8 cellular contexts compared by ENCODE assay signal in the genomic region with DNA sequence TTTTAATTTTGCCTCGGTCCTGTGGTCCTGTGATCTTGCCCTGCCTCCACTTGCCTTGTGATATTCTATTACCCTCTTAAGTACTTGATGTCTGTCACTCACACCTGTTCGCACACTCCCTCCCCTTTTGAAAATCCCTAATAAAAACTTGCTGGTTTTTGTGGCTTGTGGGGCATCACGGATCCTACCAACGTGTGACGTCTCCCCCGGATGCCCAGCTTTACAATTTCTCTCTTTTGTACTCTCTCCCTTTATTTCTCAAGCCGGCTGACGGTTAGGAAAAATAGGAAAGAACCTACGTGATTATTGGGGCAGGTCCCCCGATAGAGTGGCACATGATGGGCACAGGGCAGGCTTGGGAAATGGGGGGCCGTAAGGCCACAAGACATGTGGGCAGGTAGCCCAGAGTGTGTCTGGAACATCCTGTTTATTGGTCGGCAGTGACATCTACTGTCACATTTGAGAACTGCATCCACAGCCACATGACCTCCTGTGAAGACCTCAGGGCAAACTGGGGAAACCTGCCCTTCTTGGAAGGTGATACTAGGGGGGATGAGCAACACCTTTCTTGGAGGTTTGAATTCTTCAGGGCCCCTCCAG. TPM values are rescaled to one million over a fixed set of nuclear protein-coding genes. Genes with fewer than 3 reads are reported as not detected.
DNase-seq lines count a peak whose midpoint lies in the region; ATAC-seq and TF ChIP-seq lines count a peak whose summit lies in the region.
"Not testable (repeated sequence)": the region's sequence is repeated elsewhere in the genome, so short reads cannot be mapped to it uniquely, and the experiment has no call there.

No MANE protein-coding gene starts in this region.

- not testable (repeated sequence) for H3K9ac ChIP-seq in DND-41 (ENCODE audit: low read depth, low read length)

- H3K9me3 ChIP-seq in DND-41 (ENCODE audit: insufficient read depth, low read length, severe bottlenecking); OCI-LY7 (ENCODE audit: low read length); iPS DF 6.9 (ENCODE audit: control insufficient read depth, insufficient read depth, low read length); prostate gland: not testable (repeated sequence)

- intact Hi-C loops in OCI-LY7 (cut with micrococcal nuclease; ENCODE audit: unreplicated experiment) (loop anchor here (5.0 kb wide), 1 partner anchor 94 kb away; no protein-coding TSS in a partner anchor), prostate gland (cut with DNase I) (loop anchor here (10.0 kb wide), 1 partner anchor 208 kb away; no protein-coding TSS in a partner anchor)
- intact Hi-C loops in activated CD8-positive, alpha-beta T cell treated with anti-CD3 and anti-CD28 coated beads for 36 hours (cut with micrococcal nuclease) = not testable (repeated sequence)

- H3K27ac Mint-ChIP-seq in activated CD8-positive, alpha-beta T cell treated with anti-CD3 and anti-CD28 coated beads for 36 hours = not testable (repeated sequence)

- BruUV-seq in OCI-LY7 (replicated peaks; lab: Mats Ljungman, UMichigan) = not testable (repeated sequence)

- DNase-seq in DND-41 (peak; percentile 78), KG1 (lab: John Stamatoyannopoulos, UW) (peak; percentile 92), OCI-LY7 (ENCODE audit: low spot score) (peak; percentile 80), cerebellar cortex (ENCODE audit: low spot score) (peak; percentile 80), iPS DF 6.9 (ENCODE audit: low read depth, low spot score) (peak; percentile 70), prostate gland (ENCODE audit: low spot score) (peak; percentile 86), stromal cell of bone marrow (ENCODE audit: low read depth) (peak; percentile 38)
- peak; percentile 91 for DNase-seq in activated CD8-positive, alpha-beta T cell treated with anti-CD3 and anti-CD28 coated beads for 36 hours

- H3K9me3 Mint-ChIP-seq in activated CD8-positive, alpha-beta T cell treated with anti-CD3 and anti-CD28 coated beads for 36 hours = not testable (repeated sequence)

- not testable (repeated sequence) for H3K4me3 ChIP-seq in DND-41 (ENCODE audit: low read depth in 1 of 2, low read length in 2 of 2); OCI-LY7 (ENCODE audit: low read depth, low read length, poor library complexity, severe bottlenecking); iPS DF 6.9 (ENCODE audit: low read length); prostate gland

- ATAC-seq in DND-41 (ENCODE audit: insufficient read depth, low read depth) = peak; percentile 97
- ATAC-seq in activated CD8-positive, alpha-beta T cell treated with anti-CD3 and anti-CD28 coated beads for 36 hours = peak; percentile 97

- not testable (repeated sequence) for H3K27me3 ChIP-seq in DND-41 (ENCODE audit: insufficient read depth, low read length, poor library complexity); iPS DF 6.9 (ENCODE audit: control insufficient read depth, insufficient read depth, low read length); prostate gland (replicated peaks; ENCODE audit: insufficient read depth)

- not testable (repeated sequence) for H3K4me1 Mint-ChIP-seq in activated CD8-positive, alpha-beta T cell treated with anti-CD3 and anti-CD28 coated beads for 36 hours (ENCODE audit: low read depth)

- TF ChIP-seq CTCF in DND-41 (IDR thresholded peaks at IDR 0.05; ENCODE audit: borderline replicate concordance, extremely low read depth, low read length, poor library complexity, severe bottlenecking) = peak; percentile 85
- TF ChIP-seq CTCF in OCI-LY7 (conservative IDR thresholded peaks at IDR 0.05; ENCODE audit: low read length) = peak; percentile 80
- TF ChIP-seq CTCF in activated CD8-positive, alpha-beta T cell treated with anti-CD3 and anti-CD28 coated beads for 36 hours (IDR thresholded peaks at IDR 0.05) = peak; percentile 82
- peak; percentile 76 to 93 (median 86) for TF ChIP-seq CTCF in prostate gland (IDR thresholded peaks at IDR 0.05)

- H3K4me2 ChIP-seq in DND-41 (ENCODE audit: insufficient read depth, low read length); OCI-LY7 (ENCODE audit: low read length): not testable (repeated sequence)

- H3K4me3 Mint-ChIP-seq in activated CD8-positive, alpha-beta T cell treated with anti-CD3 and anti-CD28 coated beads for 36 hours = not testable (repeated sequence)

- not testable (repeated sequence) for TF ChIP-seq POLR2A in prostate gland (IDR thresholded peaks at IDR 0.05)

- CTCF ChIA-PET in OCI-LY7 (lab: Charles Lee; ENCODE audit: unreplicated experiment) = not testable (repeated sequence)
- CTCF ChIA-PET in activated CD8-positive, alpha-beta T cell treated with anti-CD3 and anti-CD28 coated beads for 36 hours (lab: Charles Lee) = interaction anchor here (0.6 to 0.9 kb wide), 6 partner anchors 47 to 222 kb away, joined by 3 to 10 read pairs (median 4); no protein-coding TSS in a partner anchor

- H3K9me2 ChIP-seq in OCI-LY7 (ENCODE audit: insufficient read depth, low read length) = not testable (repeated sequence)

- not testable (repeated sequence) for H3K36me3 ChIP-seq in DND-41 (ENCODE audit: insufficient read depth, low read length); OCI-LY7 (ENCODE audit: insufficient read depth, low read length); iPS DF 6.9 (ENCODE audit: control insufficient read depth, insufficient read depth, low read length); prostate gland

- POLR2A ChIA-PET in OCI-LY7 (lab: Charles Lee); activated CD8-positive, alpha-beta T cell treated with anti-CD3 and anti-CD28 coated beads for 36 hours (lab: Charles Lee): not testable (repeated sequence)

- not testable (repeated sequence) for H3K27me3 Mint-ChIP-seq in activated CD8-positive, alpha-beta T cell treated with anti-CD3 and anti-CD28 coated beads for 36 hours

- no CpG with 5 or more reads among the region's 12 CpGs for WGBS in iPS DF 6.9 (ENCODE audit: insufficient coverage, insufficient read length)
- 17% methylated on average over 12 of the region's 12 CpGs for WGBS in prostate gland

- not testable (repeated sequence) for H2AFZ ChIP-seq in DND-41 (ENCODE audit: low read depth, low read length); OCI-LY7 (ENCODE audit: low read length)

- not testable (repeated sequence) for H3K36me3 Mint-ChIP-seq in activated CD8-positive, alpha-beta T cell treated with anti-CD3 and anti-CD28 coated beads for 36 hours (ENCODE audit: low read depth)

- H3K27ac ChIP-seq in DND-41 (ENCODE audit: low read length); OCI-LY7 (ENCODE audit: low read depth, low read length, poor library complexity, severe bottlenecking); iPS DF 6.9 (ENCODE audit: low read length); prostate gland: not testable (repeated sequence)

- H3K4me1 ChIP-seq in DND-41 (ENCODE audit: insufficient read depth, low read length); OCI-LY7 (ENCODE audit: insufficient read depth, low read length, poor library complexity, severe bottlenecking); iPS DF 6.9 (ENCODE audit: control insufficient read depth, insufficient read depth, low read length); prostate gland (replicated peaks): not testable (repeated sequence)

- H4K20me1 ChIP-seq in DND-41 (ENCODE audit: insufficient read depth, low read length); OCI-LY7 (ENCODE audit: insufficient read depth, low read length): not testable (repeated sequence)

- H3K79me2 ChIP-seq in DND-41 (ENCODE audit: insufficient read depth, low read length); OCI-LY7 (ENCODE audit: insufficient read depth, low read depth, low read length): not testable (repeated sequence)

RNA-seq across cellular contexts. Expression of gene GSTT2B, which starts 4.6 kb away (rescaled TPM):
- total RNA-seq in OCI-LY7 (2014; rRNA removed; shearing (Covaris generic)) = not detected in 2 replicates
- total RNA-seq in OCI-LY7 (2022) (not detected in 2 replicates), prostate gland (10 to 100 TPM in 1 of 2 donors, 1 to 10 TPM in 1; 3.9 to 16.2 TPM)
- not detected for total RNA-seq in activated CD8-positive, alpha-beta T cell treated with anti-CD3 and anti-CD28 coated beads for 36 hours

RNA-seq across cellular contexts. Expression of gene DDTL, which starts 10.3 kb away (rescaled TPM):
- total RNA-seq in OCI-LY7 (2014; rRNA removed; shearing (Covaris generic)) = 2.4 and 4.6 TPM in 2 replicates
- total RNA-seq in OCI-LY7 (2022) (3.7 and 4.1 TPM in 2 replicates), prostate gland (1 to 10 TPM in 1 of 2 donors, not detected in 1; 2.2 TPM)
- not detected for total RNA-seq in activated CD8-positive, alpha-beta T cell treated with anti-CD3 and anti-CD28 coated beads for 36 hours

RNA-seq across cellular contexts. Expression of gene DDT, which starts 17.8 kb away (rescaled TPM):
- total RNA-seq in OCI-LY7 (2014; rRNA removed; shearing (Covaris generic)) = 168 and 252 TPM in 2 replicates
- 161 and 182 TPM in 2 replicates for total RNA-seq in OCI-LY7 (2022)
- 100 to 1,000 TPM; 116 to 119 TPM for total RNA-seq in activated CD8-positive, alpha-beta T cell treated with anti-CD3 and anti-CD28 coated beads for 36 hours
- total RNA-seq in prostate gland = 100 to 1,000 TPM; 131 to 285 TPM

RNA-seq across cellular contexts. Expression of gene GSTT2, which starts 23.5 kb away (rescaled TPM):
- total RNA-seq in OCI-LY7 (2014; rRNA removed; shearing (Covaris generic)) = not detected in 2 replicates
- total RNA-seq in OCI-LY7 (2022) = not detected in 2 replicates
- total RNA-seq in activated CD8-positive, alpha-beta T cell treated with anti-CD3 and anti-CD28 coated beads for 36 hours = not detected
- total RNA-seq in prostate gland = not detected

RNA-seq across cellular contexts. Expression of gene GSTT4, which starts 48.9 kb away (rescaled TPM):
- total RNA-seq in OCI-LY7 (2014; rRNA removed; shearing (Covaris generic)) = not detected in 2 replicates
- total RNA-seq in OCI-LY7 (2022) (not detected in 2 replicates), prostate gland (under 1 TPM in 1 of 2 donors, not detected in 1; 0.80 TPM)
- total RNA-seq in activated CD8-positive, alpha-beta T cell treated with anti-CD3 and anti-CD28 coated beads for 36 hours = not detected

Comparison
In these comparisons a context has a peak if more than half of its experiments do, and no peak if none do; other contexts are left out.
1. DNase-seq: peak in every context shown above with its lines; median percentile 92 in KG1; 91 in activated CD8-positive, alpha-beta T cell treated with anti-CD3 and anti-CD28 coated beads for 36 hours; 86 in prostate gland; 80 in OCI-LY7; 80 in cerebellar cortex; 78 in DND-41; 70 in iPS DF 6.9; 38 in stromal cell of bone marrow.
2. RNA of gene GSTT2B, which starts 4.6 kb away (total RNA-seq): 3.9 to 16.2 TPM in prostate gland; not detected in OCI-LY7 and not detected in activated CD8-positive, alpha-beta T cell treated with anti-CD3 and anti-CD28 coated beads for 36 hours; every median in the first group is over 4 times any median in the second.
3. Peak in every context shown above with its lines, with median percentiles within 50 percentile points of each other: CTCF ChIP-seq.